Comparison of ENCODE assay signal across 8 cellular contexts in genomic region chr1:110964400-110964903, GRCh38. TPM values are rescaled to one million over a fixed set of nuclear protein-coding genes. Genes with fewer than 3 reads are reported as not detected.
DNase-seq lines count a peak whose midpoint lies in the region; ATAC-seq and TF ChIP-seq lines count a peak whose summit lies in the region.

No MANE protein-coding gene starts in this region.

- CTCF ChIA-PET in CD8-positive, alpha-beta T cell (lab: Charles Lee), result interaction anchor here (0.7 to 1.6 kb wide), 7 partner anchors 13 to 345 kb away, joined by 3 to 8 read pairs (median 4); no protein-coding TSS in a partner anchor
- CTCF ChIA-PET in PC-3 (lab: Charles Lee), result no interaction called here

- H3K27me3 ChIP-seq in CD8-positive, alpha-beta T cell (ENCODE audit: insufficient read depth, low read length), result no peaks in the 10 kb centered on the region
- peaks cover 4% of the 10 kb centered on the region; the same call in 1 of the 2 replicates for H3K27me3 ChIP-seq in PC-3 (ENCODE audit: low read length)

- peaks cover 21% of the 10 kb centered on the region for H3K4me1 ChIP-seq in CD8-positive, alpha-beta T cell (ENCODE audit: insufficient read depth, low read length)
- H3K4me1 ChIP-seq in PC-3 (ENCODE audit: insufficient read depth, low read length), result peaks cover 28% of the 10 kb centered on the region

- peaks cover 15% of the 10 kb centered on the region for H3K27me3 Mint-ChIP-seq in CD8-positive, alpha-beta T cell (ENCODE audit: low read depth)
- peaks cover 7% of the 10 kb centered on the region for H3K27me3 Mint-ChIP-seq in osteocyte (ENCODE audit: unreplicated experiment)

- H3F3A ChIP-seq in PC-3 (ENCODE audit: low read length, unreplicated experiment), result no peaks in the 10 kb centered on the region

- intact Hi-C loops in CD8-positive, alpha-beta T cell (cut with DNase I, micrococcal nuclease), result loop anchor here (1.0 to 10.0 kb wide), 9 partner anchors 62 to 932 kb away; partner anchors contain the start of genes KCNA3 (in 2 of the 2), RBM15 (in 1 of the 2) and STRIP1 (in 1 of the 2)
- intact Hi-C loops in PC-3 (cut with micrococcal nuclease), result no loop called here

- H3K9me3 ChIP-seq in CD8-positive, alpha-beta T cell (ENCODE audit: low read length), result peaks cover 12% of the 10 kb centered on the region
- 0 out of 2 replicates have a peak, but pooled peaks cover 7% of the 10 kb centered on the region for H3K9me3 ChIP-seq in PC-3 (ENCODE audit: low read length)

- no peaks in the 10 kb centered on the region for H3K36me3 ChIP-seq in CD8-positive, alpha-beta T cell (ENCODE audit: insufficient read depth, low read length)
- 0 out of 2 replicates have a peak, but pooled peaks cover 10% of the 10 kb centered on the region for H3K36me3 ChIP-seq in PC-3 (ENCODE audit: low read depth, low read length)

- H3K36me3 Mint-ChIP-seq in CD8-positive, alpha-beta T cell, result peaks cover 31% of the 10 kb centered on the region
- peaks cover 2% of the 10 kb centered on the region for H3K36me3 Mint-ChIP-seq in osteocyte (ENCODE audit: unreplicated experiment)

- peaks cover 38% of the 10 kb centered on the region for H3K9me3 Mint-ChIP-seq in CD8-positive, alpha-beta T cell
- H3K9me3 Mint-ChIP-seq in osteocyte (ENCODE audit: unreplicated experiment), result peaks cover 32% of the 10 kb centered on the region

- H4K20me1 ChIP-seq in PC-3 (ENCODE audit: low read length), result peaks cover 9% of the 10 kb centered on the region; the same call in 1 of the 2 replicates

- DNase-seq in CD8-positive, alpha-beta T cell, result no peak
- DNase-seq in PC-3, result no peak
- DNase-seq in epithelial cell of esophagus (ENCODE audit: low read depth), result no peak
- DNase-seq in osteocyte (ENCODE audit: extremely low spot score, unreplicated experiment), result no peak
- no peak for DNase-seq in NCI-H1694 (lab: John Stamatoyannopoulos, UW)
- no peak for DNase-seq in cerebellar nuclear complex (lab: John Stamatoyannopoulos, UW)
- DNase-seq in NCI-H1105 treated with DMSO at 0.1 percent for 48 hours (lab: John Stamatoyannopoulos, UW), result no peak
- no peak for DNase-seq in hepatic stellate cell (ENCODE audit: low spot score)

- TF ChIP-seq CTCF in CD8-positive, alpha-beta T cell (IDR thresholded peaks at IDR 0.05), result no peak
- TF ChIP-seq CTCF in PC-3 (conservative IDR thresholded peaks at IDR 0.05; ENCODE audit: low read depth, low read length) (no peak), epithelial cell of esophagus (IDR thresholded peaks at IDR 0.05; ENCODE audit: insufficient read depth, low read depth, low read length, missing control alignments) (no peak), osteocyte (IDR thresholded peaks at IDR 0.05) (no peak)

- peak overlapping the region; percentile 99 for H3K27ac Mint-ChIP-seq in CD8-positive, alpha-beta T cell
- peak overlapping the region; percentile 99 for H3K27ac Mint-ChIP-seq in osteocyte (ENCODE audit: unreplicated experiment)

- H3K4me1 Mint-ChIP-seq in CD8-positive, alpha-beta T cell (ENCODE audit: low read depth), result peaks cover 31% of the 10 kb centered on the region
- H3K4me1 Mint-ChIP-seq in osteocyte (ENCODE audit: unreplicated experiment), result peaks cover 9% of the 10 kb centered on the region

- POLR2A ChIA-PET in CD8-positive, alpha-beta T cell (lab: Charles Lee), result interaction anchor here (0.6 to 2.8 kb wide), 17 partner anchors 16 to 640 kb away, joined by 3 to 34 read pairs (median 4); partner anchors contain the start of genes CD53, CEPT1 and DRAM2
- POLR2A ChIA-PET in PC-3 (lab: Charles Lee; ENCODE audit: unreplicated experiment), result interaction anchor here (0.6 to 0.8 kb wide), 8 partner anchors 9 to 1502 kb away, joined by 3 to 6 read pairs (median 4); no protein-coding TSS in a partner anchor

- BruUV-seq in PC-3 (replicated peaks; lab: Mats Ljungman, UMichigan), result TSS peak; percentile 88

- no peaks in the 10 kb centered on the region for H3K9me2 ChIP-seq in PC-3 (replicated peaks; ENCODE audit: low read length)

- H3K4me3 Mint-ChIP-seq in CD8-positive, alpha-beta T cell, result peak overlapping the region; percentile 84
- peak overlapping the region; percentile 86 for H3K4me3 Mint-ChIP-seq in osteocyte (ENCODE audit: unreplicated experiment)

- peak overlapping the region; percentile 81 for H3K4me2 ChIP-seq in PC-3 (ENCODE audit: low read length)

- no peak for ATAC-seq in CD8-positive, alpha-beta T cell
- ATAC-seq in PC-3, result no peak

- H2AFZ ChIP-seq in PC-3 (ENCODE audit: low read length), result peak overlapping the region; percentile 93

- H3K27ac ChIP-seq in CD8-positive, alpha-beta T cell (ENCODE audit: low read depth, low read length), result peak overlapping the region; percentile 98
- peak overlapping the region; percentile 71 for H3K27ac ChIP-seq in PC-3 (ENCODE audit: low read length)

- peak overlapping the region; percentile 62 for H3K4me3 ChIP-seq in CD8-positive, alpha-beta T cell (ENCODE audit: low read depth, low read length)
- H3K4me3 ChIP-seq in PC-3 (ENCODE audit: low read length) (peak overlapping the region; percentile 73), epithelial cell of esophagus (ENCODE audit: low read length) (peak overlapping the region; percentile 93)

- H3K9ac ChIP-seq in PC-3 (ENCODE audit: low read length), result peak overlapping the region; percentile 46

- peaks cover 41% of the 10 kb centered on the region for H3K79me2 ChIP-seq in PC-3 (ENCODE audit: low read length)

RNA-seq across cellular contexts. Expression of gene LRIF1, which starts 0.7 kb away (rescaled TPM):
- 1 to 10 TPM; 1.8 to 1.9 TPM for total RNA-seq in CD8-positive, alpha-beta T cell
- 12.6 and 18.1 TPM in 2 replicates for total RNA-seq in PC-3 (2014; rRNA removed)
- 9.4 and 12.1 TPM in 2 replicates for total RNA-seq in osteocyte
